In the genomic region with DNA sequence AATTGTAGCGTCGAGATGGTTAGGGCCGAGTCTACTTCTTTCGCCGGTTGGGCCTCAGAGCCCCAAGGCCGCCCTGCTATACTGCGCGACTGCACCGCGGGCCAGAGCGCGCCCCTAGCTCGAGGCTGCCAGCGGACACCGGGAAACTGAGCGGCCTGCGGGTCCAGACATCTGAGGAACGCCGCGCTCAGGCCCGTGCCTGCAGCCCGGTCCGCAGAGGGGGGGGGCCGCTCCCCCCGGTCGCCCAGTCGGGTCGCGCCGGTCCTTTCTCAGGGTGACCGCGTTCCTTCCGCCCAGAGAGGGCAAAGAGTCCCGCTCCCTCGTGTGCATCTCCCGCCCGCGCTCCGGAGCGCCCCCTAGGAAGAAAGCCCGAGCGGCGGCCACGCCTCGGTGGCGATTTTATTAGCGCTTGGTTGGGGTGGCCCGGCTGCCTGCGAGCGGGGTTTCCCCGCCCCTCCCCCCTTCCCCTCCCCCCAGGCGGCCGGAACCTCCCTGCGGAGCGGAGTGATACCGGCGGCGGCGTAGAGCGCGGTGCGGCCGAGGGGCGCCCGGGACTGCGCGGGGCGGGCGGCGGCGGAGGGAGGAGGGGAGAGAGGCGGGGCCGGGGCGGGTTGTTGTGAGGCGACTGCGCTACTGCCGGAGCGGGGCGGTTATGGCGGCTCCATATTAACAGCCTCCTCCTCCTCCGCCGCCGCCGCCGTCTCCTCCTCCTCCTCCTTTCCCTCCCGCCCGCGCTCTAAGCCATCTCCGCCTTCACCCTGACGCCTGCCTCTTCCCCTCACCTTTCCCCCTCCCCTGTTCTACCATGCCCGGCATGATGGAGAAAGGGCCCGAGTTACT, we compare ENCODE assay signal across 8 cellular contexts. TPM values are rescaled to one million over a fixed set of nuclear protein-coding genes. Genes with fewer than 3 reads are reported as not detected.
DNase-seq lines count a peak whose midpoint lies in the region; ATAC-seq and TF ChIP-seq lines count a peak whose summit lies in the region.

RCOR3 (plus strand) TSS at position 611 of the 840 bp plus-strand sequence; CDS start at position 806, 195 bp downstream.

- ATAC-seq in GM19324 (IDR thresholded peaks at IDR 0.05; ENCODE audit: low FRiP score, unreplicated experiment) (peak; percentile 72), HG03460 (IDR thresholded peaks at IDR 0.05; ENCODE audit: unreplicated experiment) (peak; percentile 58), left lung (peak; percentile 90)

- peaks cover 19 to 22% of the 10 kb centered on the region in 2 donors for H3K4me1 ChIP-seq in left lung

- peaks cover 26% of the 10 kb centered on the region for H3K4me1 Mint-ChIP-seq in activated CD4-positive, alpha-beta T cell treated with anti-CD3 and anti-CD28 coated beads, Interleukin-2, amount 10 ng/mL, durations not matched to agents 7 days and 5 days

- H3K4me3 ChIP-seq in left lung, result peak within 1 kb of the TSS; percentile 82 to 96

- no peaks in the 10 kb centered on the region for H3K9me3 Mint-ChIP-seq in activated CD4-positive, alpha-beta T cell treated with anti-CD3 and anti-CD28 coated beads, Interleukin-2, amount 10 ng/mL, durations not matched to agents 7 days and 5 days

- peak within 1 kb of the TSS; percentile 96 to 98 for H3K27ac ChIP-seq in left lung

- H3K36me3 Mint-ChIP-seq in activated CD4-positive, alpha-beta T cell treated with anti-CD3 and anti-CD28 coated beads, Interleukin-2, amount 10 ng/mL, durations not matched to agents 7 days and 5 days (ENCODE audit: low read depth), result peaks cover 12% of the 10 kb centered on the region

- H3K4me3 Mint-ChIP-seq in activated CD4-positive, alpha-beta T cell treated with anti-CD3 and anti-CD28 coated beads, Interleukin-2, amount 10 ng/mL, durations not matched to agents 7 days and 5 days, result peak within 1 kb of the TSS; percentile 93

- peak within 1 kb of the TSS; percentile 94 for H3K27ac Mint-ChIP-seq in activated CD4-positive, alpha-beta T cell treated with anti-CD3 and anti-CD28 coated beads, Interleukin-2, amount 10 ng/mL, durations not matched to agents 7 days and 5 days

- DNase-seq in C1 segment of cervical spinal cord (lab: John Stamatoyannopoulos, UW) (peak; percentile 66 to 100 (median 90)), NCI-H526 treated with DMSO at 0.1 percent for 48 hours (lab: John Stamatoyannopoulos, UW) (peak; percentile 70), cortex of kidney (lab: John Stamatoyannopoulos, UW) (peak; percentile 66), left lung (peak; percentile 96 to 98)
- DNase-seq in activated CD4-positive, alpha-beta T cell treated with anti-CD3 and anti-CD28 coated beads, Interleukin-2, amount 10 ng/mL, durations not matched to agents 7 days and 5 days, result peak; percentile 91
- DNase-seq in stimulated activated CD4-positive, alpha-beta T cell treated with anti-CD3 and anti-CD28 coated beads, Interleukin-2, amount 100 ng/mL, for 48 hours, result peak; percentile 86 to 91

- H3K36me3 ChIP-seq in left lung, result no peaks in the 10 kb centered on the region

- H3K27me3 Mint-ChIP-seq in activated CD4-positive, alpha-beta T cell treated with anti-CD3 and anti-CD28 coated beads, Interleukin-2, amount 10 ng/mL, durations not matched to agents 7 days and 5 days, result no peaks in the 10 kb centered on the region

- POLR2A ChIA-PET in activated CD4-positive, alpha-beta T cell treated with anti-CD3 and anti-CD28 coated beads, Interleukin-2, amount 10 ng/mL, durations not matched to agents 7 days and 5 days (lab: Charles Lee), result interaction anchor here (1.0 kb wide), 1 partner anchor 30 kb away, joined by 4 read pairs; no protein-coding TSS in a partner anchor

- peak; percentile 41 to 70 for TF ChIP-seq CTCF in left lung (IDR thresholded peaks at IDR 0.05)

- CTCF ChIA-PET in activated CD4-positive, alpha-beta T cell treated with anti-CD3 and anti-CD28 coated beads, Interleukin-2, amount 10 ng/mL, durations not matched to agents 7 days and 5 days (lab: Charles Lee), result interaction anchor here (0.5 to 1.0 kb wide), 3 partner anchors 15 to 1606 kb away, joined by 3 to 4 read pairs (median 3); no protein-coding TSS in a partner anchor

- no peaks in the 10 kb centered on the region for H3K9me3 ChIP-seq in left lung

- no peaks in the 10 kb centered on the region for H3K27me3 ChIP-seq in left lung

- intact Hi-C loops in left lung (cut with DNase I), result no loop called here

RNA-seq across cellular contexts. Expression of gene RCOR3, which starts in this region (rescaled TPM):
- total RNA-seq in activated CD4-positive, alpha-beta T cell treated with anti-CD3 and anti-CD28 coated beads, Interleukin-2, amount 10 ng/mL, durations not matched to agents 7 days and 5 days, result 10 to 100 TPM; 47.0 to 56.0 TPM
- total RNA-seq in left lung, result 10 to 100 TPM; 44.5 to 46.6 TPM

Comparison
In these comparisons a context has a peak if more than half of its experiments do, and no peak if none do; other contexts are left out.
1. Peak in every context shown above with its lines: DNase-seq, ATAC-seq, H3K4me3 ChIP-seq and H3K27ac ChIP-seq.